20 cellular contexts compared by ENCODE assay signal in genomic region chr3:148333091-148333490, GRCh38.
DNase-seq lines count a peak whose midpoint lies in the region; ATAC-seq, FAIRE-seq and TF ChIP-seq lines count a peak whose summit lies in the region.
"Had no signal": no experiment of that assay in that cellular context is flagged by ENCODE, and none has a peak within 500 bp of the region (broad histone marks: within the 10 kb centered on the region; RNA-seq: fewer than 3 reads in every experiment).

No MANE protein-coding gene starts in this region.

- H3K4me1 ChIP-seq in pancreas, result peaks cover 0 to 15% (median 7%) of the 10 kb centered on the region in 3 donors
- H3K4me1 ChIP-seq: breast epithelium, colonic mucosa, SJSA1, upper lobe of left lung had no signal

- H3K4me3 Mint-ChIP-seq in stimulated activated naive CD8-positive, alpha-beta T cell treated with anti-CD3 and anti-CD28 coated beads, Interleukin-15, amount 100 ng/mL, for 72 hours, result no peak overlapping the region
- H3K4me3 Mint-ChIP-seq in activated CD8-positive, alpha-beta memory T cell treated with anti-CD3 and anti-CD28 coated beads, Interleukin-2, amount 10 ng/mL, durations not matched to agents 7 days and 5 days, result no peak overlapping the region
- H3K4me3 Mint-ChIP-seq: activated T-cell treated with anti-CD3 and anti-CD28 coated beads, Interleukin-2, amount 50 U/mL, for 24 hours; CD8-positive, alpha-beta T cell; naive thymus-derived CD8-positive, alpha-beta T cell had no signal

- H3K4me3 ChIP-seq in bronchial epithelial cell (ENCODE audit: low read depth, low read length), result no peak overlapping the region
- H3K4me3 ChIP-seq in pancreas, result no peak overlapping the region
- H3K4me3 ChIP-seq: breast epithelium, colonic mucosa, sigmoid colon, SJSA1, upper lobe of left lung had no signal

- H3K36me3 ChIP-seq in bronchial epithelial cell (ENCODE audit: control insufficient read depth, insufficient read depth, low read length) (no peaks in the 10 kb centered on the region), pancreas (no peaks in the 10 kb centered on the region)
- H3K36me3 ChIP-seq: breast epithelium, colonic mucosa, sigmoid colon, SJSA1, upper lobe of left lung had no signal

- H3K9me3 Mint-ChIP-seq in stimulated activated naive CD8-positive, alpha-beta T cell treated with anti-CD3 and anti-CD28 coated beads, Interleukin-15, amount 100 ng/mL, for 72 hours, result peaks cover 0 to 8% of the 10 kb centered on the region in 2 donors
- H3K9me3 Mint-ChIP-seq in activated CD8-positive, alpha-beta memory T cell treated with anti-CD3 and anti-CD28 coated beads, Interleukin-2, amount 10 ng/mL, durations not matched to agents 7 days and 5 days (ENCODE audit: low read depth), result no peaks in the 10 kb centered on the region

- 13 to 15% methylated on average over 3 of the region's 3 CpGs for WGBS in pancreas, 2 donors

- FAIRE-seq in bronchial epithelial cell (lab: Jason Lieb, UNC), result no peak
- no peak for FAIRE-seq in pancreas (lab: Jason Lieb, UNC)

- no peak overlapping the region for H3K27ac Mint-ChIP-seq in stimulated activated naive CD8-positive, alpha-beta T cell treated with anti-CD3 and anti-CD28 coated beads, Interleukin-15, amount 100 ng/mL, for 72 hours
- H3K27ac Mint-ChIP-seq in activated CD8-positive, alpha-beta memory T cell treated with anti-CD3 and anti-CD28 coated beads, Interleukin-2, amount 10 ng/mL, durations not matched to agents 7 days and 5 days, result no peak overlapping the region
- H3K27ac Mint-ChIP-seq: activated T-cell treated with anti-CD3 and anti-CD28 coated beads, Interleukin-2, amount 50 U/mL, for 24 hours; CD8-positive, alpha-beta T cell; naive thymus-derived CD8-positive, alpha-beta T cell had no signal

- no peaks in the 10 kb centered on the region for H3K4me1 Mint-ChIP-seq in stimulated activated naive CD8-positive, alpha-beta T cell treated with anti-CD3 and anti-CD28 coated beads, Interleukin-15, amount 100 ng/mL, for 72 hours
- no peaks in the 10 kb centered on the region for H3K4me1 Mint-ChIP-seq in activated CD8-positive, alpha-beta memory T cell treated with anti-CD3 and anti-CD28 coated beads, Interleukin-2, amount 10 ng/mL, durations not matched to agents 7 days and 5 days
- H3K4me1 Mint-ChIP-seq: naive thymus-derived CD8-positive, alpha-beta T cell had no signal

- no peaks in the 10 kb centered on the region for H3K36me3 Mint-ChIP-seq in activated CD8-positive, alpha-beta memory T cell treated with anti-CD3 and anti-CD28 coated beads, Interleukin-2, amount 10 ng/mL, durations not matched to agents 7 days and 5 days
- H3K36me3 Mint-ChIP-seq: CD8-positive, alpha-beta T cell; naive thymus-derived CD8-positive, alpha-beta T cell had no signal

- no peaks in the 10 kb centered on the region for H3K9me3 ChIP-seq in pancreas
- H3K9me3 ChIP-seq: breast epithelium, colonic mucosa, sigmoid colon, SJSA1, upper lobe of left lung had no signal

- ATAC-seq in pancreas, result peak; percentile 83 to 94 (median 90)
- ATAC-seq in stimulated activated naive CD8-positive, alpha-beta T cell treated with anti-CD3 and anti-CD28 coated beads, Interleukin-15, amount 100 ng/mL, for 72 hours, result no peak
- ATAC-seq in activated CD8-positive, alpha-beta memory T cell treated with anti-CD3 and anti-CD28 coated beads, Interleukin-2, amount 10 ng/mL, durations not matched to agents 7 days and 5 days, result no peak
- ATAC-seq: CD8-positive, alpha-beta T cell; naive thymus-derived CD8-positive, alpha-beta T cell had no signal

- CTCF ChIA-PET in activated CD8-positive, alpha-beta memory T cell treated with anti-CD3 and anti-CD28 coated beads, Interleukin-2, amount 10 ng/mL, durations not matched to agents 7 days and 5 days (lab: Charles Lee), result interaction anchor here (0.8 kb wide), 1 partner anchor 53 kb away, joined by 3 read pairs; no protein-coding TSS in a partner anchor

- no peak for TF ChIP-seq CTCF in bronchial epithelial cell (IDR thresholded peaks at IDR 0.05; ENCODE audit: insufficient read depth, low read length, severe bottlenecking)
- no peak for TF ChIP-seq CTCF in pancreas (IDR thresholded peaks at IDR 0.05)

- intact Hi-C loops in pancreas (cut with DNase I), result no loop called here

- H3K27me3 ChIP-seq in bronchial epithelial cell (ENCODE audit: control insufficient read depth, insufficient read depth, low read length) (no peaks in the 10 kb centered on the region), pancreas (no peaks in the 10 kb centered on the region)
- H3K27me3 ChIP-seq: breast epithelium, colonic mucosa, sigmoid colon, SJSA1, upper lobe of left lung had no signal

- no peaks in the 10 kb centered on the region for H3K27me3 Mint-ChIP-seq in stimulated activated naive CD8-positive, alpha-beta T cell treated with anti-CD3 and anti-CD28 coated beads, Interleukin-15, amount 100 ng/mL, for 72 hours
- H3K27me3 Mint-ChIP-seq in activated CD8-positive, alpha-beta memory T cell treated with anti-CD3 and anti-CD28 coated beads, Interleukin-2, amount 10 ng/mL, durations not matched to agents 7 days and 5 days, result no peaks in the 10 kb centered on the region
- H3K27me3 Mint-ChIP-seq: activated T-cell treated with anti-CD3 and anti-CD28 coated beads, Interleukin-2, amount 50 U/mL, for 24 hours; naive thymus-derived CD8-positive, alpha-beta T cell had no signal

- DNase-seq in NCI-H1417 (lab: John Stamatoyannopoulos, UW) (peak in 2 of 3 experiments; percentile 50 to 70), NCI-H1417 treated with DMSO at 0.1 percent for 48 hours (lab: John Stamatoyannopoulos, UW) (no peak), NCI-H2029 (lab: John Stamatoyannopoulos, UW) (peak; percentile 61), bronchial epithelial cell (ENCODE audit: low read depth) (peak; percentile 31), pancreas (peak in 2 of 6 donors; percentile 4 to 28)
- no peak for DNase-seq in stimulated activated naive CD8-positive, alpha-beta T cell treated with anti-CD3 and anti-CD28 coated beads, Interleukin-15, amount 100 ng/mL, for 72 hours
- no peak for DNase-seq in stimulated activated CD4-positive, alpha-beta T cell treated with anti-CD3 and anti-CD28 coated beads, Interleukin-4, amount 100 ng/mL, for 4 hours
- no peak for DNase-seq in activated CD8-positive, alpha-beta memory T cell treated with anti-CD3 and anti-CD28 coated beads, Interleukin-2, amount 10 ng/mL, durations not matched to agents 7 days and 5 days
- DNase-seq: activated naive CD4-positive, alpha-beta T cell; activated T-cell treated with anti-CD3 and anti-CD28 coated beads, Interleukin-2, amount 50 U/mL, for 24 hours; AML-193; CD8-positive, alpha-beta T cell; colonic mucosa; H7; KBM-7; naive thymus-derived CD8-positive, alpha-beta T cell; sigmoid colon; upper lobe of left lung had no signal

- H3K27ac ChIP-seq in pancreas, result no peak overlapping the region
- H3K27ac ChIP-seq: breast epithelium, colonic mucosa, sigmoid colon, SJSA1, upper lobe of left lung had no signal

Comparison
In these comparisons a context has a peak if more than half of its experiments do, and no peak if none do; other contexts are left out.
1. DNase-seq: peak in NCI-H1417 (2 of 3), NCI-H2029 (single experiment) and bronchial epithelial cell (single experiment); none in NCI-H1417 treated with DMSO at 0.1 percent for 48 hours (single experiment), stimulated activated naive CD8-positive, alpha-beta T cell treated with anti-CD3 and anti-CD28 coated beads, Interleukin-15, amount 100 ng/mL, for 72 hours (0 of 2), stimulated activated CD4-positive, alpha-beta T cell treated with anti-CD3 and anti-CD28 coated beads, Interleukin-4, amount 100 ng/mL, for 4 hours (0 of 2) and activated CD8-positive, alpha-beta memory T cell treated with anti-CD3 and anti-CD28 coated beads, Interleukin-2, amount 10 ng/mL, durations not matched to agents 7 days and 5 days (single experiment).
2. ATAC-seq: peak in pancreas (4 of 4); none in stimulated activated naive CD8-positive, alpha-beta T cell treated with anti-CD3 and anti-CD28 coated beads, Interleukin-15, amount 100 ng/mL, for 72 hours (single experiment) and activated CD8-positive, alpha-beta memory T cell treated with anti-CD3 and anti-CD28 coated beads, Interleukin-2, amount 10 ng/mL, durations not matched to agents 7 days and 5 days (single experiment).